1 cellular context compared by ENCODE assay signal in genomic region chr6:4928426-4928825, GRCh38.
TF ChIP-seq lines count a peak whose summit lies in the region.

No MANE protein-coding gene starts in this region.

TF ChIP-seq in K562, 482 proteins besides CTCF, POLR2A, EP300 and RAD21 (continued from another document and continues in another):
- TF ChIP-seq PHF8 (IDR thresholded peaks at IDR 0.05; ENCODE audit: borderline replicate concordance, low read length) (no peak), SMAD2 (IDR thresholded peaks at IDR 0.05; ENCODE audit: low read depth, low read length) (no peak), NR4A1 (CRISPR knock-in tag; IDR thresholded peaks at IDR 0.05) (no peak), NR4A1 (tag; IDR thresholded peaks at IDR 0.05) (no peak), TAF15 (IDR thresholded peaks at IDR 0.05; ENCODE audit: low read depth, low read length) (no peak), ELK3 (CRISPR knock-in tag; IDR thresholded peaks at IDR 0.05) (no peak), BACH1 (tag; IDR thresholded peaks at IDR 0.05) (peak; percentile 82), ZNF668 (CRISPR knock-in tag; IDR thresholded peaks at IDR 0.05) (no peak), YY1 (IDR thresholded peaks at IDR 0.05; ENCODE audit: borderline replicate concordance in 1 of 3, control insufficient read depth in 1 of 3, extremely low read depth in 1 of 3, insufficient read depth in 3 of 3, insufficient read length in 1 of 3, insufficient replicate concordance in 2 of 3, low read depth in 1 of 3, low read length in 2 of 3) (no peak), CREM (IDR thresholded peaks at IDR 0.05; ENCODE audit: low read depth) (peak; percentile 65; the same call in 1 of the 2 replicates), GATAD2B (IDR thresholded peaks at IDR 0.05; ENCODE audit: borderline replicate concordance) (peak; percentile 76; the same call in 1 of the 2 replicates), FOSL1 (tag; conservative IDR thresholded peaks at IDR 0.05) (peak; percentile 94), HNRNPL (IDR thresholded peaks at IDR 0.05; ENCODE audit: low read depth, low read length) (no peak), TAF9B (IDR thresholded peaks at IDR 0.05; ENCODE audit: partially characterized antibody) (peak; percentile 52), EGR1 (conservative IDR thresholded peaks at IDR 0.05) (no peak), ZNF184 (CRISPR knock-in tag; IDR thresholded peaks at IDR 0.05) (no peak), THAP7 (CRISPR knock-in tag; IDR thresholded peaks at IDR 0.05) (no peak), KDM5B (IDR thresholded peaks at IDR 0.05; ENCODE audit: insufficient replicate concordance, low read depth, low read length) (no peak), EP400 (IDR thresholded peaks at IDR 0.05) (peak; percentile 45), TCFL5 (CRISPR knock-in tag; conservative IDR thresholded peaks at IDR 0.05) (no peak), CAMTA2 (CRISPR knock-in tag; conservative IDR thresholded peaks at IDR 0.05) (no peak), FOXA1 (IDR thresholded peaks at IDR 0.05; ENCODE audit: borderline replicate concordance) (no peak), ZNF561 (CRISPR knock-in tag; conservative IDR thresholded peaks at IDR 0.05) (no peak), MAZ (CRISPR knock-in tag; conservative IDR thresholded peaks at IDR 0.05 in 1 of 2, IDR thresholded peaks at IDR 0.05 in 1 of 2) (peak in 1 of 2 experiments; percentile 19; a peak in 2 of 4 replicates), DACH1 (IDR thresholded peaks at IDR 0.05; ENCODE audit: partially characterized antibody) (peak; percentile 90), TGIF2 (CRISPR knock-in tag; IDR thresholded peaks at IDR 0.05) (no peak), RFX1 (IDR thresholded peaks at IDR 0.05) (no peak), PURB (CRISPR knock-in tag; IDR thresholded peaks at IDR 0.05; ENCODE audit: low read depth) (no peak), MED1 (CRISPR knock-in tag; IDR thresholded peaks at IDR 0.05; ENCODE audit: borderline replicate concordance) (no peak), FOXJ3 (CRISPR knock-in tag; IDR thresholded peaks at IDR 0.05) (no peak), SIN3B (IDR thresholded peaks at IDR 0.05; ENCODE audit: low read depth) (no peak), RBFOX2 (IDR thresholded peaks at IDR 0.05; ENCODE audit: low read depth, low read length) (no peak), SMAD1 (IDR thresholded peaks at IDR 0.05; ENCODE audit: low read depth, low read length, partially characterized antibody) (no peak), ZNF655 (CRISPR knock-in tag; IDR thresholded peaks at IDR 0.05) (no peak), PHTF2 (CRISPR knock-in tag; IDR thresholded peaks at IDR 0.05) (no peak), BRF2 (IDR thresholded peaks at IDR 0.05; ENCODE audit: borderline replicate concordance, insufficient read depth, insufficient read length) (no peak), ADNP (tag; IDR thresholded peaks at IDR 0.05) (no peak), CREBBP (IDR thresholded peaks at IDR 0.05; ENCODE audit: low read depth, low read length) (no peak), MEF2D (tag; conservative IDR thresholded peaks at IDR 0.05; ENCODE audit: low read depth) (peak; percentile 81), ZNF644 (tag; IDR thresholded peaks at IDR 0.05; ENCODE audit: low read depth) (no peak), ZNF407 (IDR thresholded peaks at IDR 0.05; ENCODE audit: low read depth) (no peak), JUNB (CRISPR knock-in tag; conservative IDR thresholded peaks at IDR 0.05) (no peak), ZBTB40 (IDR thresholded peaks at IDR 0.05) (peak; percentile 28; the same call in 1 of the 2 replicates), ZBTB40 (CRISPR knock-in tag; IDR thresholded peaks at IDR 0.05) (no peak), ZBTB7A (IDR thresholded peaks at IDR 0.05; ENCODE audit: borderline replicate concordance, control insufficient read depth, low read depth, low read length) (no peak), HDAC3 (IDR thresholded peaks at IDR 0.05; ENCODE audit: borderline replicate concordance, partially characterized antibody) (peak; percentile 95)
